Comparison of ENCODE assay signal across 8 cellular contexts in genomic region chr15:85793641-85794597, GRCh38. TPM values are rescaled to one million over a fixed set of nuclear protein-coding genes. Genes with fewer than 3 reads are reported as not detected.
DNase-seq lines count a peak whose midpoint lies in the region; ATAC-seq and TF ChIP-seq lines count a peak whose summit lies in the region.

No MANE protein-coding gene starts in this region.

- CTCF ChIA-PET in CD4-positive, alpha-beta T cell (lab: Charles Lee), result interaction anchor here (0.7 kb wide), 1 partner anchor 32 kb away, joined by 5 read pairs; no protein-coding TSS in a partner anchor

- WGBS in lung, 2 donors, result 3 to 5% methylated on average over 56 of the region's 56 CpGs

- no peaks in the 10 kb centered on the region for H3K27me3 ChIP-seq in CD4-positive, alpha-beta T cell (ENCODE audit: control insufficient read depth, insufficient read depth, low read length)
- no peaks in the 10 kb centered on the region for H3K27me3 ChIP-seq in lung (ENCODE audit: control insufficient read depth, insufficient read depth)

- H3K36me3 Mint-ChIP-seq in CD4-positive, alpha-beta T cell (ENCODE audit: low read depth), result peaks cover 6% of the 10 kb centered on the region

- H3K27me3 Mint-ChIP-seq in CD4-positive, alpha-beta T cell, result no peaks in the 10 kb centered on the region

- no peaks in the 10 kb centered on the region for H3K36me3 ChIP-seq in lung (ENCODE audit: control insufficient read depth in 2 of 2, insufficient read depth in 2 of 2, low read length in 2 of 2)

- H3K9me3 ChIP-seq in CD4-positive, alpha-beta T cell (ENCODE audit: control insufficient read depth, low read length), result no peaks in the 10 kb centered on the region
- no peaks in the 10 kb centered on the region for H3K9me3 ChIP-seq in lung (ENCODE audit: control insufficient read depth in 2 of 2, insufficient read depth in 1 of 2, low read length in 1 of 2)

- H3K4me1 Mint-ChIP-seq in CD4-positive, alpha-beta T cell (ENCODE audit: low read depth), result peaks cover 52% of the 10 kb centered on the region

- H3K9me3 Mint-ChIP-seq in CD4-positive, alpha-beta T cell, result no peaks in the 10 kb centered on the region

- H3K27ac Mint-ChIP-seq in CD4-positive, alpha-beta T cell, result peak overlapping the region; percentile 56

- peak overlapping the region; percentile 84 for H3K4me3 ChIP-seq in WI38 (ENCODE audit: low read depth, low read length)
- peak overlapping the region; percentile 53 for H3K4me3 ChIP-seq in lung

- peak in 8 of 10 experiments; percentile 17 to 57 (median 34) for DNase-seq in CD4-positive, alpha-beta T cell
- peak; percentile 26 for DNase-seq in HS-27A (ENCODE audit: low read depth)
- DNase-seq in dermis blood vessel endothelial cell, result peak; percentile 51
- DNase-seq in lung (ENCODE audit: low spot score), result no peak
- peak; percentile 38 for DNase-seq in stimulated activated naive CD4-positive, alpha-beta T cell treated with Interleukin-2 at 50 U/mL for 16 hours (lab: John Stamatoyannopoulos, UW)
- no peak for DNase-seq in NK-92 treated with Interleukin-12 subunit alpha and Interleukin-12 subunit beta, amount 100 ng/mL, for 24 hours (lab: John Stamatoyannopoulos, UW)

- TF ChIP-seq CTCF in CD4-positive, alpha-beta T cell (IDR thresholded peaks at IDR 0.05), result no peak
- TF ChIP-seq CTCF in WI38 (IDR thresholded peaks at IDR 0.05; ENCODE audit: low read depth, low read length), result no peak
- TF ChIP-seq CTCF in lung (IDR thresholded peaks at IDR 0.05; ENCODE audit: control extremely low read depth, extremely low read depth), result no peak

- intact Hi-C loops in CD4-positive, alpha-beta T cell (cut with DNase I, micrococcal nuclease), result loop anchor here (1.0 to 10.0 kb wide), 5 partner anchors 9 to 1139 kb away; partner anchors contain the start of genes NMB (in 1 of the 2), PDE8A (in 1 of the 2) and WDR73 (in 1 of the 2)

- H3K27ac ChIP-seq in CD4-positive, alpha-beta T cell (ENCODE audit: low read depth, low read length), result peak overlapping the region; percentile 56
- H3K27ac ChIP-seq in lung (ENCODE audit: low read depth in 1 of 2, low read length in 1 of 2), result peak overlapping the region; percentile 88 to 92

- POLR2A ChIA-PET in CD4-positive, alpha-beta T cell (lab: Charles Lee), result interaction anchor here (0.8 to 2.3 kb wide), 4 partner anchors 9 to 87 kb away, joined by 3 to 20 read pairs (median 4); no protein-coding TSS in a partner anchor

- H3K4me1 ChIP-seq in lung (ENCODE audit: control insufficient read depth in 2 of 2, insufficient read depth in 2 of 2, low read length in 2 of 2), result peaks cover 0 to 6% of the 10 kb centered on the region in 2 donors

- H3K4me3 Mint-ChIP-seq in CD4-positive, alpha-beta T cell, result peak overlapping the region; percentile 98

- ATAC-seq in CD4-positive, alpha-beta T cell (ENCODE audit: poor library complexity), result peak; percentile 20
- ATAC-seq in GM21381 (IDR thresholded peaks at IDR 0.05; ENCODE audit: unreplicated experiment) (peak; percentile 40), lung (ENCODE audit: insufficient read depth, low FRiP score) (peak; percentile 27)

RNA-seq across cellular contexts. Expression of gene KLHL25, which starts 0.8 kb away (rescaled TPM):
- 10 to 100 TPM in 1 of 2 experiments, 1 to 10 TPM in 1; 9.0 to 10.2 TPM for total RNA-seq in CD4-positive, alpha-beta T cell
- total RNA-seq in dermis blood vessel endothelial cell (5.4 and 7.9 TPM in 2 replicates), lung (1 to 10 TPM; 8.1 to 9.2 TPM)
- polyA plus RNA-seq in lung, result 1 to 10 TPM; 3.0 to 6.1 TPM

Comparison
In these comparisons a context has a peak if more than half of its experiments do, and no peak if none do; other contexts are left out.
1. DNase-seq: peak in CD4-positive, alpha-beta T cell (8 of 10), HS-27A (single experiment), dermis blood vessel endothelial cell (single experiment) and stimulated activated naive CD4-positive, alpha-beta T cell treated with Interleukin-2 at 50 U/mL for 16 hours (single experiment); none in lung (single experiment) and NK-92 treated with Interleukin-12 subunit alpha and Interleukin-12 subunit beta, amount 100 ng/mL, for 24 hours (single experiment).
2. Peak in every context shown above with its lines, with median percentiles within 50 percentile points of each other: ATAC-seq.